ENCODE assay signal across 33 cellular contexts in genomic region chr5:58440882-58441281, GRCh38. TPM values are rescaled to one million over a fixed set of nuclear protein-coding genes. Genes with fewer than 3 reads are reported as not detected.
"Had no signal": no experiment of that assay in that cellular context is flagged by ENCODE, and none has a peak within 500 bp of the region (broad histone marks: within the 10 kb centered on the region; RNA-seq: fewer than 3 reads in every experiment).

No MANE protein-coding gene starts in this region.

- H3K27ac ChIP-seq: cardiac muscle cell, RWPE1, SJCRH30, SK-N-MC had no signal

- H3K9me3 ChIP-seq: SJCRH30 had no signal

- H3K27me3 Mint-ChIP-seq: activated naive CD8-positive, alpha-beta T cell treated with anti-CD3 and anti-CD28 coated beads for 36 hours had no signal

- H3K4me3 ChIP-seq: cardiac muscle cell, SJCRH30, SK-N-MC had no signal

- H3K36me3 ChIP-seq: cardiac muscle cell, SJCRH30 had no signal

- ATAC-seq: activated CD8-positive, alpha-beta T cell treated with anti-CD3 and anti-CD28 coated beads for 36 hours; activated T-cell treated with anti-CD3 and anti-CD28 coated beads, Interleukin-2, amount 50 U/mL, for 72 hours; activated T-helper 17 cell treated with anti-CD3 and anti-CD28 coated beads, Interleukin-2, amount 50 U/mL, for 72 hours; Right ventricle myocardium inferior had no signal

- H3K9me3 Mint-ChIP-seq: activated CD4-positive, alpha-beta T cell treated with anti-CD3 and anti-CD28 coated beads, Interleukin-2, amount 10 ng/mL, durations not matched to agents 24 days and 14 days; activated naive CD8-positive, alpha-beta T cell treated with anti-CD3 and anti-CD28 coated beads for 36 hours; activated T-cell treated with anti-CD3 and anti-CD28 coated beads, Interleukin-2, amount 50 U/mL, for 72 hours; activated T-helper 17 cell treated with anti-CD3 and anti-CD28 coated beads, Interleukin-2, amount 50 U/mL, for 72 hours; central memory CD8-positive, alpha-beta T cell had no signal

- H3K36me3 Mint-ChIP-seq: activated naive CD8-positive, alpha-beta T cell treated with anti-CD3 and anti-CD28 coated beads for 36 hours had no signal

- H3K4me3 Mint-ChIP-seq: activated CD4-positive, alpha-beta T cell treated with anti-CD3 and anti-CD28 coated beads, Interleukin-2, amount 10 ng/mL, durations not matched to agents 24 days and 14 days; activated CD8-positive, alpha-beta T cell treated with anti-CD3 and anti-CD28 coated beads for 36 hours; activated naive CD8-positive, alpha-beta T cell treated with anti-CD3 and anti-CD28 coated beads for 36 hours; activated T-cell treated with anti-CD3 and anti-CD28 coated beads, Interleukin-2, amount 50 U/mL, for 72 hours; activated T-helper 17 cell treated with anti-CD3 and anti-CD28 coated beads, Interleukin-2, amount 50 U/mL, for 72 hours; central memory CD8-positive, alpha-beta T cell had no signal

- H3K4me1 Mint-ChIP-seq: activated CD4-positive, alpha-beta T cell treated with anti-CD3 and anti-CD28 coated beads, Interleukin-2, amount 10 ng/mL, durations not matched to agents 24 days and 14 days; activated naive CD8-positive, alpha-beta T cell treated with anti-CD3 and anti-CD28 coated beads for 36 hours; activated T-helper 17 cell treated with anti-CD3 and anti-CD28 coated beads, Interleukin-2, amount 50 U/mL, for 72 hours; central memory CD8-positive, alpha-beta T cell had no signal

- DNase-seq: activated CD4-positive, alpha-beta T cell treated with anti-CD3 and anti-CD28 coated beads, Interleukin-2, amount 10 ng/mL, durations not matched to agents 24 days and 14 days; activated CD4-positive, alpha-beta T cell treated with anti-CD3 and anti-CD28 coated beads, Interleukin-2, amount 50 U/mL, for 4 hours; activated CD8-positive, alpha-beta T cell treated with anti-CD3 and anti-CD28 coated beads for 36 hours; activated effector memory CD4-positive, alpha-beta T cell treated with anti-CD3 and anti-CD28 coated beads, Interleukin-2, amount 50 U/mL, for 16 hours; activated naive CD4-positive, alpha-beta T cell; activated naive CD4-positive, alpha-beta T cell treated with anti-CD3 and anti-CD28 coated beads, Interleukin-2, amount 50 U/mL, for 16 hours; activated naive CD8-positive, alpha-beta T cell treated with anti-CD3 and anti-CD28 coated beads for 36 hours; activated T-cell treated with anti-CD3 and anti-CD28 coated beads, Interleukin-2, amount 50 U/mL, for 1 hour; activated T-cell treated with anti-CD3 and anti-CD28 coated beads, Interleukin-2, amount 50 U/mL, for 72 hours; amniotic stem cell; aorta; NCI-H1105 treated with DMSO at 0.1 percent for 48 hours; NCI-H1436; NCI-H1694; NCI-H1930; NCI-H2081 treated with DMSO at 0.1 percent for 48 hours; NCI-H226; NCI-H524 treated with DMSO at 0.1 percent for 48 hours; SJCRH30; T1000 had no signal

- H3K27me3 ChIP-seq: cardiac muscle cell, SJCRH30 had no signal

- H3K27ac Mint-ChIP-seq: activated CD4-positive, alpha-beta T cell treated with anti-CD3 and anti-CD28 coated beads, Interleukin-2, amount 10 ng/mL, durations not matched to agents 24 days and 14 days; activated CD8-positive, alpha-beta T cell treated with anti-CD3 and anti-CD28 coated beads for 36 hours; activated naive CD8-positive, alpha-beta T cell treated with anti-CD3 and anti-CD28 coated beads for 36 hours; activated T-cell treated with anti-CD3 and anti-CD28 coated beads, Interleukin-2, amount 50 U/mL, for 72 hours; activated T-helper 17 cell treated with anti-CD3 and anti-CD28 coated beads, Interleukin-2, amount 50 U/mL, for 72 hours had no signal

RNA-seq across cellular contexts. Expression of gene GAPT, which starts 50.4 kb away (rescaled TPM):
- total RNA-seq: activated CD4-positive, alpha-beta T cell treated with anti-CD3 and anti-CD28 coated beads, Interleukin-2, amount 10 ng/mL, durations not matched to agents 24 days and 14 days; activated CD8-positive, alpha-beta memory T cell treated with anti-CD3 and anti-CD28 coated beads for 36 hours; activated CD8-positive, alpha-beta T cell treated with anti-CD3 and anti-CD28 coated beads for 36 hours; activated T-cell treated with anti-CD3 and anti-CD28 coated beads, Interleukin-2, amount 50 U/mL, for 72 hours; activated T-helper 17 cell treated with anti-CD3 and anti-CD28 coated beads, Interleukin-2, amount 50 U/mL, for 72 hours; cardiac muscle cell; chondrocyte; LHCN-M2; M059J; NCI-H460; SJCRH30; T-helper 1 cell treated with Interleukin-12 subunit alpha and Interleukin-12 subunit beta and Interleukin-4 antibody, amounts not matched to agents 30 ng/mL and 1 ng/mL, for 36 hours; T-helper 2 cell treated with Interferon-gamma antibody and Interleukin-4, amounts not matched to agents 100 ng/mL and 5 ng/mL, for 36 hours had no signal
- polyA plus RNA-seq: cardiac muscle cell had no signal
